ENCODE assay signal across 15 cellular contexts in genomic region chr2:53498210-53498609, GRCh38.
DNase-seq lines count a peak whose midpoint lies in the region; ATAC-seq and TF ChIP-seq lines count a peak whose summit lies in the region.
"Had no signal": no experiment of that assay in that cellular context is flagged by ENCODE, and none has a peak within 500 bp of the region (broad histone marks: within the 10 kb centered on the region; RNA-seq: fewer than 3 reads in every experiment).

No MANE protein-coding gene starts in this region.

- no peak for TF ChIP-seq POLR2A in thyroid gland (IDR thresholded peaks at IDR 0.05)

- intact Hi-C loops in thyroid gland (cut with DNase I) = no loop called here

- peak; percentile 51 for DNase-seq in NCI-H345 (lab: John Stamatoyannopoulos, UW)
- DNase-seq in NCI-H345 treated with DMSO at 0.1 percent for 48 hours (lab: John Stamatoyannopoulos, UW; ENCODE audit: unreplicated experiment) = no peak
- DNase-seq in brain pericyte (ENCODE audit: low read depth, low spot score) = peak; percentile 21
- no peak for DNase-seq in left lobe of liver (ENCODE audit: low spot score)
- no peak for DNase-seq in thyroid gland
- DNase-seq in NCI-H748 (lab: John Stamatoyannopoulos, UW; ENCODE audit: unreplicated experiment) = no peak
- DNase-seq in NCI-H2081 (lab: John Stamatoyannopoulos, UW) = no peak
- DNase-seq: activated CD8-positive, alpha-beta memory T cell treated with anti-CD3 and anti-CD28 coated beads, Interleukin-2, amount 50 U/mL, for 4 hours; effector memory CD8-positive, alpha-beta T cell; H9; NCI-H1436; NCI-H748 treated with DMSO at 0.1 percent for 48 hours; testis had no signal

- H3K4me3 ChIP-seq in thyroid gland (replicated peaks in 1 of 3) = no peak overlapping the region
- H3K4me3 ChIP-seq: SJSA1, testis had no signal

- H3K27me3 ChIP-seq in thyroid gland = no peaks in the 10 kb centered on the region
- H3K27me3 ChIP-seq: SJSA1, testis had no signal

- no peak for TF ChIP-seq CTCF in thyroid gland (IDR thresholded peaks at IDR 0.05)

- no peaks in the 10 kb centered on the region for H3K9me3 ChIP-seq in thyroid gland
- H3K9me3 ChIP-seq: SJSA1, testis had no signal

- H3K27ac ChIP-seq in thyroid gland = peak overlapping the region; percentile 20 to 67 (median 53)
- H3K27ac ChIP-seq: SJSA1, testis had no signal

- no peaks in the 10 kb centered on the region for H3K36me3 ChIP-seq in thyroid gland
- H3K36me3 ChIP-seq: SJSA1 had no signal

- 30 to 53% methylated on average over 1 of the region's 1 CpG for whole genome bisulfite sequencing in thyroid gland, 2 donors

- peaks cover 29 to 43% of the 10 kb centered on the region in 2 donors for H3K4me1 ChIP-seq in thyroid gland
- H3K4me1 ChIP-seq: testis had no signal

- ATAC-seq in left lobe of liver (peak; percentile 95), HG03520 (IDR thresholded peaks at IDR 0.05; ENCODE audit: unreplicated experiment) (no peak)
- ATAC-seq: effector memory CD8-positive, alpha-beta T cell had no signal

Comparison
In these comparisons a context has a peak if more than half of its experiments do, and no peak if none do; other contexts are left out.
1. DNase-seq: peak in NCI-H345 (single experiment) and brain pericyte (single experiment); none in NCI-H345 treated with DMSO at 0.1 percent for 48 hours (single experiment), left lobe of liver (single experiment), thyroid gland (0 of 2), NCI-H748 (single experiment) and NCI-H2081 (0 of 2).